In genomic region chrX:69158166-69159040, GRCh38 we compare ENCODE assay signal across 8 cellular contexts. TPM values are rescaled to one million over a fixed set of nuclear protein-coding genes. Genes with fewer than 3 reads are reported as not detected.
DNase-seq lines count a peak whose midpoint lies in the region; ATAC-seq and TF ChIP-seq lines count a peak whose summit lies in the region.

No MANE protein-coding gene starts in this region.

- no peak overlapping the region for H3K4me2 ChIP-seq in mesendoderm (ENCODE audit: low read length)

- H3K18ac ChIP-seq in mesendoderm (ENCODE audit: low read length), result no peak overlapping the region

- H3K79me1 ChIP-seq in mesendoderm (ENCODE audit: low read length), result no peaks in the 10 kb centered on the region

- H3K36me3 ChIP-seq in mesendoderm (ENCODE audit: control insufficient read depth, insufficient read depth, low read length), result no peaks in the 10 kb centered on the region

- no peak overlapping the region for H3K4ac ChIP-seq in mesendoderm (ENCODE audit: low read depth, low read length)

- no peak overlapping the region for H2BK120ac ChIP-seq in mesendoderm (ENCODE audit: low read depth, low read length)

- no peaks in the 10 kb centered on the region for H3K79me2 ChIP-seq in mesendoderm (ENCODE audit: control insufficient read depth, insufficient read depth, low read length)

- H3K23ac ChIP-seq in mesendoderm (ENCODE audit: low read length), result no peak overlapping the region

- no peak overlapping the region for H3K56ac ChIP-seq in mesendoderm (ENCODE audit: low read length)

- H3K4me3 ChIP-seq in coronary artery, result no peak overlapping the region
- no peak overlapping the region for H3K4me3 ChIP-seq in mesendoderm (ENCODE audit: low read length)

- no peak overlapping the region for H3K9ac ChIP-seq in mesendoderm (ENCODE audit: low read length)

- H3K27me3 ChIP-seq in mesendoderm (ENCODE audit: insufficient read depth, low read length, poor library complexity), result no peaks in the 10 kb centered on the region

- WGBS in mesendoderm (ENCODE audit: extremely low coverage, insufficient coverage, low lambda C conversion rate), result no CpG with 5 or more reads among the region's 14 CpGs

- H3K27ac ChIP-seq in coronary artery (no peak overlapping the region), mesendoderm (ENCODE audit: low read depth, low read length) (no peak overlapping the region)

- H3K4me1 ChIP-seq in mesendoderm (ENCODE audit: control insufficient read depth, low read depth, low read length), result no peaks in the 10 kb centered on the region

- H4K5ac ChIP-seq in mesendoderm (ENCODE audit: low read length), result no peak overlapping the region

- no peak overlapping the region for H2BK5ac ChIP-seq in mesendoderm (ENCODE audit: low read length)

- DNase-seq in NCI-H748 (lab: John Stamatoyannopoulos, UW; ENCODE audit: unreplicated experiment) (peak; percentile 78), NCI-H748 treated with DMSO at 0.1 percent for 48 hours (lab: John Stamatoyannopoulos, UW) (no peak), HT1080 (ENCODE audit: low read depth) (peak; percentile 56), RPMI8226 (peak; percentile 47), coronary artery (ENCODE audit: low spot score) (peak; percentile 73), mesendoderm (peak; percentile 62), NCI-H187 treated with DMSO at 0.1 percent for 48 hours (lab: John Stamatoyannopoulos, UW) (no peak)

- H2BK15ac ChIP-seq in mesendoderm (replicated peaks; ENCODE audit: low read depth), result no peak overlapping the region

- peak; percentile 88 for ATAC-seq in GM21529 (IDR thresholded peaks at IDR 0.05; ENCODE audit: unreplicated experiment)

- peak; percentile 37 for TF ChIP-seq CTCF in coronary artery (IDR thresholded peaks at IDR 0.05)

- no peak overlapping the region for H4K8ac ChIP-seq in mesendoderm (ENCODE audit: low read depth, low read length)

- H2AK5ac ChIP-seq in mesendoderm (ENCODE audit: low read length), result no peak overlapping the region

RNA-seq across cellular contexts. Expression of gene PJA1, which starts 6.8 kb away (rescaled TPM):
- 12.1 and 12.8 TPM in 2 replicates for total RNA-seq in HT1080 (2014; rRNA removed; shearing (Covaris generic))
- polyA plus RNA-seq in HT1080 (2015; cell fraction: cytosol; rRNA removed), result 7.4 and 9.2 TPM in 2 replicates
- 10.2 and 10.6 TPM in 2 replicates for polyA plus RNA-seq in HT1080 (2015; cell fraction: nucleus; rRNA removed)
- polyA plus RNA-seq in mesendoderm (2013, experiment 1 of 2), result 40.2 TPM
- 43.1 TPM for polyA plus RNA-seq in mesendoderm (2013, experiment 2 of 2)

Comparison
In these comparisons a context has a peak if more than half of its experiments do, and no peak if none do; other contexts are left out.
1. DNase-seq: peak in NCI-H748 (single experiment), HT1080 (single experiment), RPMI8226 (single experiment), coronary artery (single experiment) and mesendoderm (single experiment); none in NCI-H748 treated with DMSO at 0.1 percent for 48 hours (single experiment) and NCI-H187 treated with DMSO at 0.1 percent for 48 hours (single experiment).